In genomic region chr1:121019715-121020349, GRCh38 we compare ENCODE assay signal across 8 cellular contexts.
A peak's percentile ranks its signal among the peaks of the same experiment; 100 is the strongest.
DNase-seq lines count a peak whose midpoint lies in the region; ATAC-seq, FAIRE-seq and TF ChIP-seq lines count a peak whose summit lies in the region.
"Not testable (repeated sequence)": the region's sequence is repeated elsewhere in the genome, so short reads cannot be mapped to it uniquely, and the experiment has no call there.

No MANE protein-coding gene starts in this region.

- not testable (repeated sequence) for H3K9me3 Mint-ChIP-seq in neural progenitor cell

- H3K36me3 ChIP-seq in A673 (ENCODE audit: insufficient read depth, low read length, poor library complexity, severe bottlenecking); GM12878 (ENCODE audit: control insufficient read depth in 2 of 2, insufficient read depth in 2 of 2, low read length in 1 of 2); neural progenitor cell: not testable (repeated sequence)

- H3K4me3 Mint-ChIP-seq in neural progenitor cell: not testable (repeated sequence)

- POLR2A ChIA-PET in A673 (lab: Charles Lee; ENCODE audit: low non-redundant PET); GM12878 (lab: Charles Lee): not testable (repeated sequence)

- TF ChIP-seq RAD21 in GM12878 (IDR thresholded peaks at IDR 0.05; ENCODE audit: insufficient read depth, low read depth, low read length): not testable (repeated sequence)

- not testable (repeated sequence) for DNase-seq in A673 (ENCODE audit: low spot score); GM12878 (ENCODE audit: low read depth, low spot score); foreskin fibroblast; left colon; neural progenitor cell (ENCODE audit: low spot score)
- peak; percentile 0 for DNase-seq in NCI-H510A treated with DMSO at 0.1 percent for 48 hours (lab: John Stamatoyannopoulos, UW)

- not testable (repeated sequence) for H3F3A ChIP-seq in neural progenitor cell (ENCODE audit: low read depth)

- peak; percentile 64 for ATAC-seq in GM19035 (IDR thresholded peaks at IDR 0.05; ENCODE audit: unreplicated experiment)
- peak; percentile 47 for ATAC-seq in HG02678 (IDR thresholded peaks at IDR 0.05; ENCODE audit: unreplicated experiment)
- ATAC-seq in GM12878: peak; percentile 82
- ATAC-seq in left colon: peak; percentile 88

- H3K27ac Mint-ChIP-seq in neural progenitor cell: not testable (repeated sequence)

- H3K36me3 Mint-ChIP-seq in neural progenitor cell: not testable (repeated sequence)

- TF ChIP-seq POLR2A in GM12878 (IDR thresholded peaks at IDR 0.05; ENCODE audit: low read depth, low read length): not testable (repeated sequence)

- not testable (repeated sequence) for H3K9me3 ChIP-seq in A673 (ENCODE audit: low read depth, low read length, poor library complexity, severe bottlenecking); GM12878 (replicated peaks; ENCODE audit: control insufficient read depth, insufficient read depth, low read length); neural progenitor cell (ENCODE audit: low read depth)

- SMC1A ChIA-PET in GM12878 (lab: Charles Lee; ENCODE audit: uncharacterized antibody, unreplicated experiment): not testable (repeated sequence)

- H2AFZ ChIP-seq in GM12878 (ENCODE audit: control insufficient read depth, low read depth, low read length); neural progenitor cell (replicated peaks): not testable (repeated sequence)

- not testable (repeated sequence) for H3K4me1 ChIP-seq in A673 (ENCODE audit: insufficient read depth, low read length, poor library complexity, severe bottlenecking); GM12878 (ENCODE audit: control insufficient read depth, insufficient read depth, low read length); neural progenitor cell

- H3K27me3 ChIP-seq in A673 (replicated peaks; ENCODE audit: insufficient read depth, low read depth, low read length, poor library complexity); GM12878 (replicated peaks in 1 of 2; ENCODE audit: control insufficient read depth in 2 of 2, insufficient read depth in 2 of 2, low read length in 1 of 2); neural progenitor cell: not testable (repeated sequence)

- intact Hi-C loops in A673 (cut with micrococcal nuclease; ENCODE audit: unreplicated experiment); GM12878 (cut with micrococcal nuclease; ENCODE audit: unreplicated experiment); left colon (cut with DNase I, micrococcal nuclease): not testable (repeated sequence)

- CTCF ChIA-PET in A673 (lab: Charles Lee); GM12878 (lab: Yijun Ruan, JAX): not testable (repeated sequence)

- H3K79me2 ChIP-seq in GM12878 (ENCODE audit: control insufficient read depth, insufficient read depth, low read length); neural progenitor cell (ENCODE audit: low read depth): not testable (repeated sequence)

- H3K4me3 ChIP-seq in A673 (ENCODE audit: low read depth, low read length, poor library complexity, severe bottlenecking): peak overlapping the region; percentile 24
- H3K4me3 ChIP-seq in GM12878; foreskin fibroblast (ENCODE audit: low read depth in 1 of 2, low read length in 2 of 2); neural progenitor cell: not testable (repeated sequence)

- in situ Hi-C loops in GM12878 (cut with MboI): not testable (repeated sequence)

- not testable (repeated sequence) for BruUV-seq in A673 (replicated peaks; lab: Mats Ljungman, UMichigan); GM12878 (replicated peaks; lab: Mats Ljungman, UMichigan)

- 0% methylated on average over 4 of the region's 17 CpGs for WGBS in GM12878 (ENCODE audit: insufficient coverage, insufficient replicate concordance, low lambda C conversion rate, missing lambda C conversion rate)

- RAD21 ChIA-PET in GM12878 (lab: Charles Lee; ENCODE audit: unreplicated experiment): not testable (repeated sequence)

- not testable (repeated sequence) for H3K4me1 Mint-ChIP-seq in neural progenitor cell

- H3K9ac ChIP-seq in GM12878 (ENCODE audit: control insufficient read depth, insufficient read depth, low read length); neural progenitor cell: not testable (repeated sequence)

- H4K20me1 ChIP-seq in GM12878 (ENCODE audit: control insufficient read depth, insufficient read depth); neural progenitor cell (ENCODE audit: low read depth): not testable (repeated sequence)

- not testable (repeated sequence) for TF ChIP-seq EP300 in GM12878 (IDR thresholded peaks at IDR 0.05; ENCODE audit: borderline replicate concordance in 1 of 2, control insufficient read depth in 1 of 2, low read depth in 2 of 2, low read length in 2 of 2)

- not testable (repeated sequence) for H3K4me2 ChIP-seq in GM12878 (ENCODE audit: control insufficient read depth, insufficient read depth); neural progenitor cell

- FAIRE-seq in GM12878 (lab: Jason Lieb, UNC): not testable (repeated sequence)

- not testable (repeated sequence) for H3K27ac ChIP-seq in A673 (ENCODE audit: low read depth, low read length, poor library complexity, severe bottlenecking); GM12878 (ENCODE audit: control insufficient read depth, insufficient read depth); neural progenitor cell

- not testable (repeated sequence) for H3K27me3 Mint-ChIP-seq in neural progenitor cell (ENCODE audit: insufficient read depth, low read depth)

- TF ChIP-seq CTCF in A673 (conservative IDR thresholded peaks at IDR 0.05; ENCODE audit: low read depth, low read length): peak; percentile 33
- peak in 1 of 3 experiments; percentile 10; a peak in 1 of 6 replicates for TF ChIP-seq CTCF in GM12878 (IDR thresholded peaks at IDR 0.05 in 2 of 3, conservative IDR thresholded peaks at IDR 0.05 in 1 of 3; ENCODE audit: control insufficient read depth in 2 of 3, extremely low read depth in 1 of 3, insufficient read depth in 1 of 3, low read depth in 3 of 3, low read length in 3 of 3)
- peak; percentile 11 for TF ChIP-seq CTCF in foreskin fibroblast (IDR thresholded peaks at IDR 0.05; ENCODE audit: low read depth, low read length)
- peak; percentile 35 for TF ChIP-seq CTCF in neural progenitor cell (IDR thresholded peaks at IDR 0.05)
